In the genomic region with DNA sequence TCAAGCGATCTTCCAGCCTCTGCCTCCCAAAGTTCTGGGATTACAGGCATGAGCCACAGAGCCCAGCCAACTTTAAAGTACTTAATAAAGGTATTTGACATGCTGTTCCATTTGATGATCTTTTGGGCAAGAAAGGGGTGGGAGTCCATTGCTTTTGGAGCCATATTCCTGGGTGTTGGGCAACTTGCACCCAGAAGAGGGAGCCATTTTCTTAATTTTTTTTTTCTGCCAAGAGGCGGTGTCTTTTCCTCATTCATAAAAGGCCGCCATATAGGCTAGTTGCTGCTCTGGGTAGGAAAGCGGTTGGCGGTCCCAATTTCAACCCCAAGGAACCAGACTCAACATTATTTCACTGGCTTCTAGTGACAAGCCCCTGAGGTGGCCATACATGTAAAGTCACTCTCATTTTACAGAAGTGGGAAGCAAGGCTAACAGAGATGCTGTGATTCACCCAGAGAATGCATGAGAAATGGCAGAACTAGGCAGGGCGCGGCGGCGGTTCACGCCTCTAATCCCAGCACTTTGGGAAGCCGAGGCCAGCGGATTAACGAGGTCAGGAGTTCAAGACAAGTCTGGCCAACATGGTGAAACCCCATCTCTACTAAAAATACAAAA, we compare ENCODE assay signal across 1 cellular context.
TF ChIP-seq lines count a peak whose summit lies in the region.

No MANE protein-coding gene starts in this region.

TF ChIP-seq in H1, 55 proteins besides CTCF, POLR2A, EP300 and RAD21:
- TF ChIP-seq E2F6 (IDR thresholded peaks at IDR 0.05) (no peak), USF2 (IDR thresholded peaks at IDR 0.05; ENCODE audit: low read length) (no peak), TEAD4 (IDR thresholded peaks at IDR 0.05; ENCODE audit: low read depth, low read length) (no peak), RFX5 (IDR thresholded peaks at IDR 0.05; ENCODE audit: borderline replicate concordance, low read depth, low read length) (no peak), YY1 (IDR thresholded peaks at IDR 0.05; ENCODE audit: low read depth, low read length) (peak; percentile 78; the same call in 1 of the 2 replicates), RNF2 (IDR thresholded peaks at IDR 0.05; ENCODE audit: borderline replicate concordance, low read depth, low read length, missing control alignments, poor library complexity, severe bottlenecking) (no peak), CEBPB (IDR thresholded peaks at IDR 0.05; ENCODE audit: low read depth, low read length) (peak; percentile 51), SP1 (IDR thresholded peaks at IDR 0.05; ENCODE audit: low read depth, low read length) (no peak)
TF ChIP-seq in H1: peak in this region for 2.
